Comparison of ENCODE assay signal across 9 cellular contexts in genomic region chr4:127788517-127788916, GRCh38. TPM values are rescaled to one million over a fixed set of nuclear protein-coding genes. Genes with fewer than 3 reads are reported as not detected.
A peak's percentile ranks its signal among the peaks of the same experiment; 100 is the strongest.
DNase-seq lines count a peak whose midpoint lies in the region; ATAC-seq and TF ChIP-seq lines count a peak whose summit lies in the region.
"Had no signal": no experiment of that assay in that cellular context is flagged by ENCODE, and none has a peak within 500 bp of the region (broad histone marks: within the 10 kb centered on the region; RNA-seq: fewer than 3 reads in every experiment).

No MANE protein-coding gene starts in this region.

- no peaks in the 10 kb centered on the region for H3K9me3 ChIP-seq in gastrocnemius medialis
- no peaks in the 10 kb centered on the region for H3K9me3 ChIP-seq in uterus

- H3K27me3 Mint-ChIP-seq in natural killer cell (ENCODE audit: low read depth in 2 of 2): peaks cover 21 to 40% of the 10 kb centered on the region in 2 donors

- H3K4me1 Mint-ChIP-seq in natural killer cell: no peaks in the 10 kb centered on the region

- H3K27ac ChIP-seq in gastrocnemius medialis (no peak overlapping the region), uterus (no peak overlapping the region)

- no peak overlapping the region for H3K4me3 Mint-ChIP-seq in natural killer cell

- peak; percentile 55 for ATAC-seq in GM19463 (IDR thresholded peaks at IDR 0.05; ENCODE audit: unreplicated experiment)
- no peak for ATAC-seq in natural killer cell
- no peak for ATAC-seq in HG02973 (IDR thresholded peaks at IDR 0.05; ENCODE audit: unreplicated experiment)
- no peak for ATAC-seq in gastrocnemius medialis

- DNase-seq in AG10803 (ENCODE audit: low read depth): no peak
- peak; percentile 14 for DNase-seq in LHCN-M2 (ENCODE audit: low read depth)
- peak; percentile 41 to 47 for DNase-seq in erythroblast (lab: John Stamatoyannopoulos, UW)
- no peak for DNase-seq in natural killer cell
- DNase-seq in gastrocnemius medialis: no peak
- DNase-seq in uterus: no peak
- DNase-seq: activated gamma-delta T cell had no signal

- TF ChIP-seq CTCF in AG10803 (conservative IDR thresholded peaks at IDR 0.05; ENCODE audit: low read length) (peak; percentile 28; the same call in 1 of the 2 replicates), natural killer cell (IDR thresholded peaks at IDR 0.05) (no peak), gastrocnemius medialis (IDR thresholded peaks at IDR 0.05 in 4 of 5, conservative IDR thresholded peaks at IDR 0.05 in 1 of 5) (peak in 1 of 5 experiments; percentile 24), uterus (IDR thresholded peaks at IDR 0.05) (peak in 1 of 4 experiments; percentile 3)

- no peak overlapping the region for H3K27ac Mint-ChIP-seq in natural killer cell

- intact Hi-C loops in natural killer cell (cut with micrococcal nuclease): no loop called here
- intact Hi-C loops in gastrocnemius medialis (cut with DNase I; ENCODE audit: low total_unique reads): no loop called here
- intact Hi-C loops in uterus (cut with DNase I; ENCODE audit: low total_unique reads): no loop called here

- H3K4me1 ChIP-seq in gastrocnemius medialis (peaks cover 0 to 7% of the 10 kb centered on the region in 2 donors), uterus (no peaks in the 10 kb centered on the region)

- H3K36me3 ChIP-seq in gastrocnemius medialis (no peaks in the 10 kb centered on the region), uterus (peaks cover 0 to 4% of the 10 kb centered on the region in 2 donors)

- H3K4me3 ChIP-seq in AG10803 (ENCODE audit: low read length) (no peak overlapping the region), gastrocnemius medialis (no peak overlapping the region), uterus (no peak overlapping the region)

- H3K9me3 Mint-ChIP-seq in natural killer cell: peaks cover 0 to 3% of the 10 kb centered on the region in 2 donors

- TF ChIP-seq POLR2A in erythroblast (IDR thresholded peaks at IDR 0.05; ENCODE audit: low read length): no peak
- TF ChIP-seq POLR2A in gastrocnemius medialis (IDR thresholded peaks at IDR 0.05): no peak
- no peak for TF ChIP-seq POLR2A in uterus (IDR thresholded peaks at IDR 0.05)

- no peaks in the 10 kb centered on the region for H3K27me3 ChIP-seq in gastrocnemius medialis
- no peaks in the 10 kb centered on the region for H3K27me3 ChIP-seq in uterus

- in situ Hi-C loops in gastrocnemius medialis (cut with MboI; ENCODE audit: low sequenced_read_pairs in 4 of 4): loop anchor here in 2 of 4 donors (10.0 to 25.0 kb wide), 2 partner anchors 96 to 174 kb away; partner anchors contain the start of genes ABHD18 (in 1 of the 2), MFSD8 (in 1 of the 2) and PLK4 (in 1 of the 2)

- H3K36me3 Mint-ChIP-seq in natural killer cell: peaks cover 4% of the 10 kb centered on the region

RNA-seq across cellular contexts. Expression of gene HSPA4L, which starts 6.4 kb away (rescaled TPM):
- total RNA-seq in LHCN-M2 (2014; rRNA removed): 8.8 and 11.3 TPM in 2 replicates
- 2.3 TPM for polyA plus RNA-seq in LHCN-M2 (2012)
- total RNA-seq in natural killer cell: not detected
- total RNA-seq in gastrocnemius medialis: 1 to 10 TPM in 2 of 4 donors, under 1 TPM in 2; 0.36 to 1.2 (median 0.74) TPM
- total RNA-seq in uterus: 1 to 10 TPM in 3 of 4 donors, under 1 TPM in 1; 0.26 to 7.2 (median 2.8) TPM

RNA-seq across cellular contexts. Expression of gene SLC25A31, which starts 58.3 kb away (rescaled TPM):
- total RNA-seq in LHCN-M2 (2014; rRNA removed): not detected in 2 replicates
- not detected for polyA plus RNA-seq in LHCN-M2 (2012)
- total RNA-seq in natural killer cell: not detected
- total RNA-seq in gastrocnemius medialis: not detected
- under 1 TPM in 1 of 4 donors, not detected in 3; 0.21 TPM for total RNA-seq in uterus

Comparison
In these comparisons a context has a peak if more than half of its experiments do, and no peak if none do; other contexts are left out.
1. DNase-seq: peak in LHCN-M2 (single experiment) and erythroblast (2 of 2); none in AG10803 (single experiment), natural killer cell (single experiment), gastrocnemius medialis (0 of 2) and uterus (0 of 2).